In the genomic region with DNA sequence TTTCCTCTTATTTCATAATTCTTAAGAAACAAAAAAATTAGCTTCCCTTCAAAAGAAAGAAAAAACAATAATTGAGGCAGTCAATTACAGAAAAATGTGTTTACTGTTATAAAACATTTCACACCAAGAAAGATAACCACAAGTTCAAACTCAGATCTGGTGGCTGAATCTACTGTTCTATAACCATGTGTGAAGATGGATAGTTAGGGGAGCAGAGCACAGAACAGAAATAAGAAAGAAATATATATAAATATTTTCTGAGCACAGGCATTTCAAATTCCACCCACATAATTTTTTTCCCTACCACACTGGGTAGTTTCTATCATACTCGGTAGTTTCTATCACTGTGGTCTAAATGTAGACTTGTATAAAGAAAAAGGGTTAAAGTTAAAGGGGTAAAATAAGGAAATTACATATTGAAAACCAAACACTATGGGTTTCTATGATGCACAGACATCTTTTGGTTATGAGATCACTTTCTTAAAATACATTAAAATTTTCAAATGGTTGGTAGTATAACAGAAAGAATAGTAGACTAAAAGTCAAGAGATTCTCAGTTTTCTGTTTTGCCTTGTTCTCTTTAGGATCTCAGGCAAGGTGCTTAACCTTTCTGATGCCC, we compare ENCODE assay signal across 13 cellular contexts. TPM values are rescaled to one million over a fixed set of nuclear protein-coding genes. Genes with fewer than 3 reads are reported as not detected.
DNase-seq lines count a peak whose midpoint lies in the region; ATAC-seq and TF ChIP-seq lines count a peak whose summit lies in the region.
"Had no signal": no experiment of that assay in that cellular context is flagged by ENCODE, and none has a peak within 500 bp of the region (broad histone marks: within the 10 kb centered on the region; RNA-seq: fewer than 3 reads in every experiment).

No MANE protein-coding gene starts in this region.

- no peaks in the 10 kb centered on the region for H3K36me3 ChIP-seq in H7 (replicated peaks; ENCODE audit: control insufficient read depth, insufficient read depth, low read length)
- H3K36me3 ChIP-seq: BLaER1, Peyer's patch, uterus had no signal

- ATAC-seq in GM19395 (IDR thresholded peaks at IDR 0.05; ENCODE audit: unreplicated experiment) (peak; percentile 74), HG03196 (IDR thresholded peaks at IDR 0.05; ENCODE audit: unreplicated experiment) (peak; percentile 43), HG03175 (IDR thresholded peaks at IDR 0.05; ENCODE audit: unreplicated experiment) (no peak)
- peak; percentile 69 for ATAC-seq in central memory CD8-positive, alpha-beta T cell (replicated peaks; ENCODE audit: extremely low read depth, poor library complexity, severe bottlenecking)

- no peak for TF ChIP-seq CTCF in GM12865 (IDR thresholded peaks at IDR 0.05; ENCODE audit: insufficient read depth, low read depth, low read length, missing control alignments)

- H3K4me1 Mint-ChIP-seq in central memory CD8-positive, alpha-beta T cell, result peaks cover 31% of the 10 kb centered on the region

- H3K4me3 ChIP-seq in GM12865 (ENCODE audit: low read depth, low read length) (no peak overlapping the region), H7 (ENCODE audit: insufficient read depth, low read depth, low read length) (no peak overlapping the region)
- H3K4me3 ChIP-seq: BLaER1, Peyer's patch, uterus had no signal

- no peaks in the 10 kb centered on the region for H3K9me3 Mint-ChIP-seq in central memory CD8-positive, alpha-beta T cell

- DNase-seq in GM12865 (ENCODE audit: low read depth) (peak; percentile 27), H7 (no peak), islet precursor cell (no peak), KBM-7 (no peak)
- no peak for DNase-seq in central memory CD8-positive, alpha-beta T cell (ENCODE audit: low spot score in 2 of 2)
- DNase-seq: NCI-H2171 treated with DMSO at 0.1 percent for 48 hours, Peyer's patch, T1000, uterus had no signal

- peak overlapping the region; percentile 6 for H3K27ac Mint-ChIP-seq in central memory CD8-positive, alpha-beta T cell (ENCODE audit: low read depth)

- peak overlapping the region; percentile 14 for H3K4me3 Mint-ChIP-seq in central memory CD8-positive, alpha-beta T cell

- in situ Hi-C loops in KBM-7 (cut with MboI; ENCODE audit: low pct_unique_long_range_greater_than_20kb, low sequenced_read_pairs), result no loop called here

- no peaks in the 10 kb centered on the region for H3K27me3 ChIP-seq in H7 (ENCODE audit: control insufficient read depth, insufficient read depth, low read length)
- H3K27me3 ChIP-seq: BLaER1, Peyer's patch, uterus had no signal

- peaks cover 4% of the 10 kb centered on the region for H3K36me3 Mint-ChIP-seq in central memory CD8-positive, alpha-beta T cell (ENCODE audit: insufficient read depth)

- H3K27me3 Mint-ChIP-seq in central memory CD8-positive, alpha-beta T cell, result no peaks in the 10 kb centered on the region

RNA-seq across cellular contexts. Expression of gene LYST, which starts 10.8 kb away (rescaled TPM):
- total RNA-seq in H7 (2014; rRNA removed; shearing (Covaris generic)), result 0.63 and 3.4 TPM in 2 replicates
